ENCODE assay signal across 8 cellular contexts in genomic region chrX:119943185-119943988, GRCh38. TPM values are rescaled to one million over a fixed set of nuclear protein-coding genes. Genes with fewer than 3 reads are reported as not detected.
A peak's percentile ranks its signal among the peaks of the same experiment; 100 is the strongest.
DNase-seq lines count a peak whose midpoint lies in the region; ATAC-seq and TF ChIP-seq lines count a peak whose summit lies in the region.

NKAP (minus strand) TSS chrX:119943751; CDS start chrX:119943605, 146 bp downstream.

- in situ Hi-C loops in GM13976 (cut with MboI; ENCODE audit: low sequenced_read_pairs, unreplicated experiment), result no loop called here

- peak within 1 kb of the TSS; percentile 98 for H4K12ac ChIP-seq in trophoblast cell (ENCODE audit: low read depth, low read length)

- H3K4me1 ChIP-seq in adrenal gland (replicated peaks in 1 of 2) (no peaks in the 10 kb centered on the region), trophoblast cell (ENCODE audit: control insufficient read depth in 1 of 2, insufficient read depth in 2 of 2, low read length in 2 of 2) (peaks cover 0 to 3% of the 10 kb centered on the region in 2 experiments)

- H3K36me3 ChIP-seq in adrenal gland (replicated peaks in 1 of 2), result no peaks in the 10 kb centered on the region
- no peaks in the 10 kb centered on the region for H3K36me3 ChIP-seq in trophoblast cell (ENCODE audit: control insufficient read depth in 1 of 2, insufficient read depth in 2 of 2, low read length in 2 of 2)

- DNase-seq in GM13976 (ENCODE audit: low spot score), result peak; percentile 75
- peak; percentile 53 for DNase-seq in NCI-H1417 treated with DMSO at 0.1 percent for 48 hours (lab: John Stamatoyannopoulos, UW)
- DNase-seq in T follicular helper cell (ENCODE audit: low read depth), result peak; percentile 67
- peak; percentile 81 to 92 (median 86) for DNase-seq in adrenal gland
- peak; percentile 86 for DNase-seq in cardiac septum (ENCODE audit: low spot score)
- peak; percentile 69 to 92 for DNase-seq in trophoblast cell
- peak; percentile 78 for DNase-seq in type B pancreatic cell (ENCODE audit: extremely low spot score, unreplicated experiment)

- H3K27me3 ChIP-seq in adrenal gland (no peaks in the 10 kb centered on the region), trophoblast cell (ENCODE audit: insufficient read depth, low read length) (no peaks in the 10 kb centered on the region)

- H4K8ac ChIP-seq in trophoblast cell (ENCODE audit: low read depth, low read length), result peak within 1 kb of the TSS; percentile 98

- TF ChIP-seq POLR2A in adrenal gland (IDR thresholded peaks at IDR 0.05), result peak in 1 of 2 donors; percentile 63

- H3K4me3 Mint-ChIP-seq in type B pancreatic cell, result peak within 1 kb of the TSS; percentile 92

- H2BK5ac ChIP-seq in trophoblast cell (ENCODE audit: low read depth, low read length, poor library complexity), result peak within 1 kb of the TSS; percentile 88

- H3K9me3 Mint-ChIP-seq in type B pancreatic cell, result no peaks in the 10 kb centered on the region

- H3K4me1 Mint-ChIP-seq in type B pancreatic cell (ENCODE audit: unreplicated experiment), result peaks cover 9% of the 10 kb centered on the region

- H3K18ac ChIP-seq in trophoblast cell (ENCODE audit: low read length), result peak within 1 kb of the TSS; percentile 84

- peak; percentile 76 for ATAC-seq in HG02840 (IDR thresholded peaks at IDR 0.05; ENCODE audit: low FRiP score, unreplicated experiment)

- peaks cover 1% of the 10 kb centered on the region for H3K27me3 Mint-ChIP-seq in type B pancreatic cell

- H2AFZ ChIP-seq in trophoblast cell (ENCODE audit: insufficient read depth, low read length, poor library complexity), result peak within 1 kb of the TSS; percentile 99

- H2BK120ac ChIP-seq in trophoblast cell (ENCODE audit: insufficient read depth, low read length, poor library complexity), result no peak within 1 kb of the TSS

- H3K27ac Mint-ChIP-seq in type B pancreatic cell, result peak within 1 kb of the TSS; percentile 93

- H4K91ac ChIP-seq in trophoblast cell (ENCODE audit: low read depth, low read length), result peak within 1 kb of the TSS; percentile 89

- H3K23ac ChIP-seq in trophoblast cell (ENCODE audit: low read length), result no peak within 1 kb of the TSS

- H3K4me2 ChIP-seq in trophoblast cell (ENCODE audit: low read length), result peak within 1 kb of the TSS; percentile 79

- intact Hi-C loops in adrenal gland (cut with DNase I), result no loop called here
- intact Hi-C loops in cardiac septum (cut with DNase I), result no loop called here

- no peak within 1 kb of the TSS for H3K4ac ChIP-seq in trophoblast cell (ENCODE audit: low read depth, low read length)

- no peak within 1 kb of the TSS for H2BK12ac ChIP-seq in trophoblast cell (ENCODE audit: low read length)

- H3K9ac ChIP-seq in trophoblast cell (ENCODE audit: low read length), result peak within 1 kb of the TSS; percentile 89

- peak within 1 kb of the TSS; percentile 57 for H3K14ac ChIP-seq in trophoblast cell (ENCODE audit: low read length)

- TF ChIP-seq CTCF in GM13976 (IDR thresholded peaks at IDR 0.05; ENCODE audit: borderline replicate concordance, control extremely low read depth, extremely low read depth, insufficient read depth, missing control alignments), result no peak
- no peak for TF ChIP-seq CTCF in adrenal gland (IDR thresholded peaks at IDR 0.05)
- TF ChIP-seq CTCF in type B pancreatic cell (conservative IDR thresholded peaks at IDR 0.05), result no peak

- 0 to 36% (median 17%) methylated on average over 6 to 59 of the region's 59 CpGs for WGBS in adrenal gland, 4 donors
- WGBS in trophoblast cell (ENCODE audit: extremely low coverage, insufficient coverage, insufficient read length), result no CpG with 5 or more reads among the region's 59 CpGs

- H3K36me3 Mint-ChIP-seq in type B pancreatic cell, result peaks cover 4% of the 10 kb centered on the region

- H3K27ac ChIP-seq in adrenal gland, result peak within 1 kb of the TSS; percentile 30 to 89 (median 88)
- H3K27ac ChIP-seq in trophoblast cell (ENCODE audit: low read depth, low read length), result peak within 1 kb of the TSS; percentile 92

- H3K9me3 ChIP-seq in adrenal gland (replicated peaks in 1 of 3), result no peaks in the 10 kb centered on the region
- no peaks in the 10 kb centered on the region for H3K9me3 ChIP-seq in trophoblast cell (ENCODE audit: insufficient read depth, low read depth, low read length)

- H3K4me3 ChIP-seq in adrenal gland, result peak within 1 kb of the TSS; percentile 35 to 69 (median 50)
- H3K4me3 ChIP-seq in trophoblast cell (ENCODE audit: low read depth, low read length), result peak within 1 kb of the TSS; percentile 86

- H2AK5ac ChIP-seq in trophoblast cell (ENCODE audit: low read length), result peak within 1 kb of the TSS; percentile 30

- peaks cover 3% of the 10 kb centered on the region for H3K79me2 ChIP-seq in trophoblast cell (ENCODE audit: control insufficient read depth, insufficient read depth, low read length, poor library complexity)

- peaks cover 3% of the 10 kb centered on the region for H3K79me1 ChIP-seq in trophoblast cell (ENCODE audit: low read length)

RNA-seq across cellular contexts. Expression of gene NKAP, which starts in this region (rescaled TPM):
- total RNA-seq in adrenal gland, result 10 to 100 TPM in 1 of 8 donors, 1 to 10 TPM in 7; 5.1 to 13.3 (median 9.4) TPM
- polyA plus RNA-seq in adrenal gland, result 10 to 100 TPM in 2 of 3 donors, 1 to 10 TPM in 1; 9.3 to 12.8 (median 10.2) TPM
- total RNA-seq in cardiac septum, result 4.8 TPM
- polyA plus RNA-seq in trophoblast cell (2013), result 11.5 and 12.3 TPM in 2 replicates
- total RNA-seq in type B pancreatic cell (ENCODE audit: low replicate concordance), result 7.0 and 9.1 TPM in 2 replicates

Comparison
In these comparisons a context has a peak if more than half of its experiments do, and no peak if none do; other contexts are left out.
1. Peak in every context shown above with its lines: DNase-seq, ATAC-seq, H3K4me3 ChIP-seq and H3K27ac ChIP-seq.